In the genomic region with DNA sequence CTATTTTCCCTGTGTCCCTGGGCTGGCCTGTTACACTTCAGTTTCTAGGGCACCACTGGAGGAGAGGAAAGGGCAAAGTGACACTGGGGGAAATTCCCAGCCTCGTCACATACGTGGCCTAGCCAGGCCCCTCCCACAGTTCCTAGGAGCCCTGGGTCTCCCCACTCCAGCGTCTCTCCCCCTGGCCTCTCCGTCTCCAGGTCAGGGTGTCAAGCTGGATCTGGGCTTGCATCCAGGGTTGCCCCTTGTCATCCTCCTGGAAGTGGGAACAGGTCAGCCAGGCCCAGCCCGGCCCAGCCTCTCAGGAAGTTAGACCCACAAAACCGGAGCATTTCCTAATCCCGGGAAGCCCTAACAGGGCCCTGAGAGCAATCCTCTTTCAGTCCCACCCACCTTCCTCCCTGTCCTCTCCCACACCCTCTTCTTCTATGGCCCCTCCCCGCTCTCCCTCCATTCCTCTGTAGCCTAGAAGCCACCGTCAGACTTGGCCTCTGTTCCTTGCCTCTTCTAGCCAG, we compare ENCODE assay signal across 8 cellular contexts. TPM values are rescaled to one million over a fixed set of nuclear protein-coding genes. Genes with fewer than 3 reads are reported as not detected.
DNase-seq lines count a peak whose midpoint lies in the region; ATAC-seq and TF ChIP-seq lines count a peak whose summit lies in the region.

No MANE protein-coding gene starts in this region.

- peak; percentile 62 for DNase-seq in GM12865 (ENCODE audit: low read depth)
- DNase-seq in effector CD4-positive, alpha-beta T cell: peak; percentile 44
- DNase-seq in ovary: peak in 3 of 5 donors; percentile 50 to 71 (median 68)
- no peak for DNase-seq in NCI-H2196 treated with DMSO at 0.1 percent for 48 hours (lab: John Stamatoyannopoulos, UW; ENCODE audit: unreplicated experiment)
- DNase-seq in NCI-H2029 treated with DMSO at 0.1 percent for 48 hours (lab: John Stamatoyannopoulos, UW): no peak
- no peak for DNase-seq in ureter (ENCODE audit: low spot score)

- no peak for ATAC-seq in GM21717 (IDR thresholded peaks at IDR 0.05; ENCODE audit: unreplicated experiment)

- H3K9me3 ChIP-seq in SU-DHL-6 (ENCODE audit: insufficient read depth, low read length): no peaks in the 10 kb centered on the region
- H3K9me3 ChIP-seq in ovary: no peaks in the 10 kb centered on the region

- peak overlapping the region; percentile 93 for H3K4me2 ChIP-seq in SU-DHL-6 (ENCODE audit: low read depth, low read length, poor library complexity, severe bottlenecking)

- TF ChIP-seq POLR2A in ovary (IDR thresholded peaks at IDR 0.05): no peak

- 32 to 35% (median 32%) methylated on average over 9 of the region's 9 CpGs for WGBS in ovary, 3 donors

- TF ChIP-seq EP300 in ovary (IDR thresholded peaks at IDR 0.05): no peak

- peak overlapping the region; percentile 30 for H2AFZ ChIP-seq in SU-DHL-6 (ENCODE audit: low read depth, low read length, severe bottlenecking)

- H3K9ac ChIP-seq in SU-DHL-6 (ENCODE audit: low read length): peak overlapping the region; percentile 74

- H3K27me3 ChIP-seq in SU-DHL-6 (ENCODE audit: low read length) (no peaks in the 10 kb centered on the region), ovary (no peaks in the 10 kb centered on the region)

- H3K79me2 ChIP-seq in SU-DHL-6 (ENCODE audit: insufficient read depth, low read length): peaks cover 44% of the 10 kb centered on the region

- intact Hi-C loops in ovary (cut with DNase I): no loop called here

- no peaks in the 10 kb centered on the region for H4K20me1 ChIP-seq in SU-DHL-6 (ENCODE audit: low read depth, low read length)

- peak overlapping the region; percentile 77 for H3K27ac ChIP-seq in SU-DHL-6 (ENCODE audit: low read depth, low read length)
- H3K27ac ChIP-seq in ovary: peak overlapping the region in 1 of 2 donors; percentile 15

- H3K36me3 ChIP-seq in SU-DHL-6 (ENCODE audit: low read length): no peaks in the 10 kb centered on the region
- H3K36me3 ChIP-seq in ovary: no peaks in the 10 kb centered on the region

- peaks cover 4% of the 10 kb centered on the region for H3K4me1 ChIP-seq in ovary (ENCODE audit: insufficient read depth)

- TF ChIP-seq CTCF in GM12865 (IDR thresholded peaks at IDR 0.05; ENCODE audit: insufficient read depth, low read depth, low read length, missing control alignments) (no peak), SU-DHL-6 (IDR thresholded peaks at IDR 0.05; ENCODE audit: insufficient read depth, low read length, poor library complexity, severe bottlenecking) (no peak), ovary (IDR thresholded peaks at IDR 0.05) (no peak)

- H3K4me3 ChIP-seq in GM12865 (ENCODE audit: low read depth, low read length) (peak overlapping the region; percentile 92), SU-DHL-6 (ENCODE audit: insufficient read depth, low read length, poor library complexity, severe bottlenecking) (peak overlapping the region; percentile 71), ovary (no peak overlapping the region)

- H3F3A ChIP-seq in SU-DHL-6 (ENCODE audit: insufficient read depth): peaks cover 30% of the 10 kb centered on the region; the same call in 1 of the 2 replicates

- H3K9me2 ChIP-seq in SU-DHL-6 (replicated peaks; ENCODE audit: insufficient read depth, low read length): no peaks in the 10 kb centered on the region

RNA-seq across cellular contexts. Expression of a gene that starts 4.7 kb away (rescaled TPM):
- 10 to 100 TPM; 39.4 to 89.7 (median 69.9) TPM for total RNA-seq in ovary
- 10 to 100 TPM; 51.0 to 57.6 TPM for polyA plus RNA-seq in ovary
- 75.4 TPM for total RNA-seq in ureter

Comparison
In these comparisons a context has a peak if more than half of its experiments do, and no peak if none do; other contexts are left out.
1. DNase-seq: peak in GM12865 (single experiment), effector CD4-positive, alpha-beta T cell (single experiment) and ovary (3 of 5); none in NCI-H2196 treated with DMSO at 0.1 percent for 48 hours (single experiment), NCI-H2029 treated with DMSO at 0.1 percent for 48 hours (single experiment) and ureter (single experiment).